ENCODE assay signal across 10 cellular contexts in genomic region chr22:40414306-40414705, GRCh38. TPM values are rescaled to one million over a fixed set of nuclear protein-coding genes. Genes with fewer than 3 reads are reported as not detected.
DNase-seq lines count a peak whose midpoint lies in the region; ATAC-seq and TF ChIP-seq lines count a peak whose summit lies in the region.
"Had no signal": no experiment of that assay in that cellular context is flagged by ENCODE, and none has a peak within 500 bp of the region (broad histone marks: within the 10 kb centered on the region; RNA-seq: fewer than 3 reads in every experiment).

No MANE protein-coding gene starts in this region.

- peak overlapping the region; percentile 6 for H3K27ac Mint-ChIP-seq in activated naive CD4-positive, alpha-beta T cell treated with anti-CD3 and anti-CD28 coated beads for 36 hours
- peak overlapping the region; percentile 75 for H3K27ac Mint-ChIP-seq in activated CD4-positive, alpha-beta memory T cell treated with anti-CD3 and anti-CD28 coated beads for 36 hours
- peak overlapping the region in 5 of 6 donors; percentile 73 to 86 (median 79) for H3K27ac Mint-ChIP-seq in immature natural killer cell

- H3K27me3 ChIP-seq in transverse colon, result no peaks in the 10 kb centered on the region

- DNase-seq in activated naive CD4-positive, alpha-beta T cell treated with anti-CD3 and anti-CD28 coated beads for 36 hours, result no peak
- no peak for DNase-seq in activated naive CD4-positive, alpha-beta T cell treated with anti-CD3 and anti-CD28 coated beads, Interleukin-2, amount 50 U/mL, for 16 hours
- no peak for DNase-seq in activated CD4-positive, alpha-beta memory T cell treated with anti-CD3 and anti-CD28 coated beads for 36 hours
- no peak for DNase-seq in immature natural killer cell
- no peak for DNase-seq in transverse colon
- DNase-seq in left ventricle myocardium superior, result no peak
- DNase-seq in KG1 (lab: John Stamatoyannopoulos, UW), result no peak
- no peak for DNase-seq in stimulated activated naive CD4-positive, alpha-beta T cell treated with Interleukin-2 at 50 U/mL for 16 hours (lab: John Stamatoyannopoulos, UW)
- DNase-seq: nucleus accumbens had no signal

- H3K4me3 Mint-ChIP-seq in activated naive CD4-positive, alpha-beta T cell treated with anti-CD3 and anti-CD28 coated beads for 36 hours, result no peak overlapping the region
- H3K4me3 Mint-ChIP-seq in activated CD4-positive, alpha-beta memory T cell treated with anti-CD3 and anti-CD28 coated beads for 36 hours, result no peak overlapping the region
- no peak overlapping the region for H3K4me3 Mint-ChIP-seq in immature natural killer cell

- no peak for TF ChIP-seq POLR2A in transverse colon (IDR thresholded peaks at IDR 0.05)

- TF ChIP-seq CTCF in transverse colon (IDR thresholded peaks at IDR 0.05), result no peak

- H3K36me3 ChIP-seq in transverse colon, result peaks cover 0 to 44% (median 8%) of the 10 kb centered on the region in 4 donors

- in situ Hi-C loops in transverse colon (cut with MboI; ENCODE audit: low pct_ligation_motif_present in 1 of 4, low pct_unique_long_range_greater_than_20kb in 1 of 4, low sequenced_read_pairs in 3 of 4), result no loop called here

- ATAC-seq in left ventricle myocardium superior, result no peak

- H3K9me3 ChIP-seq in transverse colon, result no peaks in the 10 kb centered on the region

- intact Hi-C loops in activated naive CD4-positive, alpha-beta T cell treated with anti-CD3 and anti-CD28 coated beads for 36 hours (cut with micrococcal nuclease), result no loop called here
- intact Hi-C loops in activated CD4-positive, alpha-beta memory T cell treated with anti-CD3 and anti-CD28 coated beads for 36 hours (cut with micrococcal nuclease), result no loop called here
- intact Hi-C loops in transverse colon (cut with DNase I; ENCODE audit: low total_unique reads), result no loop called here
- intact Hi-C loops in left ventricle myocardium superior (cut with micrococcal nuclease), result no loop called here

- CTCF ChIA-PET in activated naive CD4-positive, alpha-beta T cell treated with anti-CD3 and anti-CD28 coated beads for 36 hours (lab: Charles Lee), result interaction anchor here (1.6 kb wide), 1 partner anchor 22 kb away, joined by 6 read pairs; no protein-coding TSS in a partner anchor
- CTCF ChIA-PET in activated CD4-positive, alpha-beta memory T cell treated with anti-CD3 and anti-CD28 coated beads for 36 hours (lab: Charles Lee), result no interaction called here

- no peak overlapping the region for H3K4me3 ChIP-seq in transverse colon

- peak overlapping the region; percentile 1 to 57 (median 11) for H3K27ac ChIP-seq in transverse colon

- H3K4me1 Mint-ChIP-seq in activated naive CD4-positive, alpha-beta T cell treated with anti-CD3 and anti-CD28 coated beads for 36 hours (ENCODE audit: low read depth), result peaks cover 19% of the 10 kb centered on the region
- H3K4me1 Mint-ChIP-seq in activated CD4-positive, alpha-beta memory T cell treated with anti-CD3 and anti-CD28 coated beads for 36 hours (ENCODE audit: low read depth), result peaks cover 19% of the 10 kb centered on the region
- peaks cover 22 to 39% of the 10 kb centered on the region in 2 donors for H3K4me1 Mint-ChIP-seq in immature natural killer cell

- TF ChIP-seq EP300 in transverse colon (IDR thresholded peaks at IDR 0.05; ENCODE audit: low read depth), result no peak

- H3K4me1 ChIP-seq in transverse colon, result peaks cover 0 to 14% (median 6%) of the 10 kb centered on the region in 4 donors

- peaks cover 14% of the 10 kb centered on the region for H3K36me3 Mint-ChIP-seq in activated naive CD4-positive, alpha-beta T cell treated with anti-CD3 and anti-CD28 coated beads for 36 hours (ENCODE audit: low read depth)
- H3K36me3 Mint-ChIP-seq in activated CD4-positive, alpha-beta memory T cell treated with anti-CD3 and anti-CD28 coated beads for 36 hours, result peaks cover 10% of the 10 kb centered on the region
- peaks cover 3 to 23% (median 11%) of the 10 kb centered on the region in 3 donors for H3K36me3 Mint-ChIP-seq in immature natural killer cell

- H3K9me3 Mint-ChIP-seq in activated naive CD4-positive, alpha-beta T cell treated with anti-CD3 and anti-CD28 coated beads for 36 hours, result no peaks in the 10 kb centered on the region
- no peaks in the 10 kb centered on the region for H3K9me3 Mint-ChIP-seq in activated CD4-positive, alpha-beta memory T cell treated with anti-CD3 and anti-CD28 coated beads for 36 hours
- H3K9me3 Mint-ChIP-seq in immature natural killer cell, result no peaks in the 10 kb centered on the region
- H3K9me3 Mint-ChIP-seq: activated T-helper 2 cell treated with anti-CD3 and anti-CD28 coated beads, Interferon-gamma antibody, Interleukin-2, Interleukin-4, amounts not matched to agents 10 μg/mL and 5 μg/mL and 100 μg/mL, durations not matched to agents 14 hours and 24 hours and 36 hours had no signal

- WGBS in transverse colon (ENCODE audit: low coverage in 1 of 2), 2 donors, result 60 to 65% methylated on average over 2 to 3 of the region's 3 CpGs

- H3K27me3 Mint-ChIP-seq in activated naive CD4-positive, alpha-beta T cell treated with anti-CD3 and anti-CD28 coated beads for 36 hours (ENCODE audit: low read depth), result no peaks in the 10 kb centered on the region
- no peaks in the 10 kb centered on the region for H3K27me3 Mint-ChIP-seq in activated CD4-positive, alpha-beta memory T cell treated with anti-CD3 and anti-CD28 coated beads for 36 hours
- H3K27me3 Mint-ChIP-seq in immature natural killer cell (ENCODE audit: low read depth in 3 of 3), result peaks cover 0 to 15% (median 8%) of the 10 kb centered on the region in 3 donors

- POLR2A ChIA-PET in activated CD4-positive, alpha-beta memory T cell treated with anti-CD3 and anti-CD28 coated beads for 36 hours (lab: Charles Lee), result no interaction called here

RNA-seq across cellular contexts. Expression of gene SGSM3, which starts 43.9 kb away (rescaled TPM):
- 10 to 100 TPM; 65.7 to 66.4 TPM for total RNA-seq in activated naive CD4-positive, alpha-beta T cell treated with anti-CD3 and anti-CD28 coated beads for 36 hours
- total RNA-seq in activated CD4-positive, alpha-beta memory T cell treated with anti-CD3 and anti-CD28 coated beads for 36 hours, result 10 to 100 TPM; 53.2 to 55.4 TPM
- polyA plus RNA-seq in immature natural killer cell, result 10 to 100 TPM; 51.7 to 67.5 (median 59.5) TPM
- total RNA-seq in transverse colon (100 to 1,000 TPM in 2 of 4 donors, 10 to 100 TPM in 2; 84.5 to 274 (median 172) TPM), left ventricle myocardium superior (40.8 TPM)

Comparison
In these comparisons a context has a peak if more than half of its experiments do, and no peak if none do; other contexts are left out.
1. H3K27ac Mint-ChIP-seq: peak in every context shown above with its lines; median percentile 79 in immature natural killer cell; 75 in activated CD4-positive, alpha-beta memory T cell treated with anti-CD3 and anti-CD28 coated beads for 36 hours; 6 in activated naive CD4-positive, alpha-beta T cell treated with anti-CD3 and anti-CD28 coated beads for 36 hours.